32 cellular contexts compared by ENCODE assay signal in genomic region chr13:98013241-98013640, GRCh38.
"Had no signal": no experiment of that assay in that cellular context is flagged by ENCODE, and none has a peak within 500 bp of the region (broad histone marks: within the 10 kb centered on the region; RNA-seq: fewer than 3 reads in every experiment).

No MANE protein-coding gene starts in this region.

- H3K27me3 ChIP-seq: adrenal gland, body of pancreas, esophagus squamous epithelium, gastroesophageal sphincter, heart right ventricle had no signal

- H3K9me3 ChIP-seq: adrenal gland, body of pancreas, esophagus squamous epithelium, gastroesophageal sphincter, heart right ventricle had no signal

- H3K4me1 Mint-ChIP-seq: activated B cell treated with CpG ODN at 0.5 μM for 24 hours; activated naive CD4-positive, alpha-beta T cell treated with anti-CD3 and anti-CD28 coated beads, Interleukin-2, amount 50 U/mL, for 24 hours; activated naive CD8-positive, alpha-beta T cell treated with anti-CD3 and anti-CD28 coated beads, Interleukin-2, amount 50 U/mL, for 24 hours had no signal

- H3K4me3 Mint-ChIP-seq: activated B cell treated with CpG ODN at 0.5 μM for 24 hours; activated CD4-positive, alpha-beta memory T cell treated with anti-CD3 and anti-CD28 coated beads, Interleukin-2, amount 10 ng/mL, durations not matched to agents 7 days and 5 days; activated naive CD4-positive, alpha-beta T cell treated with anti-CD3 and anti-CD28 coated beads for 36 hours; activated naive CD4-positive, alpha-beta T cell treated with anti-CD3 and anti-CD28 coated beads, Interleukin-2, amount 50 U/mL, for 24 hours; activated naive CD8-positive, alpha-beta T cell treated with anti-CD3 and anti-CD28 coated beads for 36 hours; activated naive CD8-positive, alpha-beta T cell treated with anti-CD3 and anti-CD28 coated beads, Interleukin-2, amount 50 U/mL, for 24 hours; activated T-cell treated with anti-CD3 and anti-CD28 coated beads, Interleukin-2, amount 50 U/mL, for 24 hours; activated T-cell treated with anti-CD3 and anti-CD28 coated beads, Interleukin-2, amount 50 U/mL, for 72 hours; activated T-helper 17 cell treated with anti-CD3 and anti-CD28 coated beads, Interleukin-2, amount 50 U/mL, for 72 hours; effector memory CD8-positive, alpha-beta T cell; T-helper 17 cell; T-helper 2 cell treated with Interferon-gamma antibody and Interleukin-4, amounts not matched to agents 5 μg/mL and 100 μg/mL, for 36 hours had no signal

- H3K4me1 ChIP-seq: adrenal gland, body of pancreas, esophagus squamous epithelium, gastroesophageal sphincter had no signal

- H3K27ac Mint-ChIP-seq: activated B cell treated with CpG ODN at 0.5 μM for 24 hours; activated CD4-positive, alpha-beta memory T cell treated with anti-CD3 and anti-CD28 coated beads, Interleukin-2, amount 10 ng/mL, durations not matched to agents 7 days and 5 days; activated naive CD4-positive, alpha-beta T cell treated with anti-CD3 and anti-CD28 coated beads for 36 hours; activated naive CD4-positive, alpha-beta T cell treated with anti-CD3 and anti-CD28 coated beads, Interleukin-2, amount 50 U/mL, for 24 hours; activated naive CD8-positive, alpha-beta T cell treated with anti-CD3 and anti-CD28 coated beads for 36 hours; activated naive CD8-positive, alpha-beta T cell treated with anti-CD3 and anti-CD28 coated beads, Interleukin-2, amount 50 U/mL, for 24 hours; activated T-cell treated with anti-CD3 and anti-CD28 coated beads, Interleukin-2, amount 50 U/mL, for 24 hours; activated T-cell treated with anti-CD3 and anti-CD28 coated beads, Interleukin-2, amount 50 U/mL, for 72 hours; activated T-helper 17 cell treated with anti-CD3 and anti-CD28 coated beads, Interleukin-2, amount 50 U/mL, for 72 hours; effector memory CD8-positive, alpha-beta T cell; T-helper 17 cell; T-helper 2 cell treated with Interferon-gamma antibody and Interleukin-4, amounts not matched to agents 5 μg/mL and 100 μg/mL, for 36 hours had no signal

- ATAC-seq: activated CD4-positive, CD25-positive, alpha-beta regulatory T cell treated with anti-CD3 and anti-CD28 coated beads, Interleukin-2, amount 50 U/mL, for 24 hours; activated naive CD8-positive, alpha-beta T cell treated with anti-CD3 and anti-CD28 coated beads, Interleukin-2, amount 50 U/mL, for 24 hours; activated T-cell treated with anti-CD3 and anti-CD28 coated beads, Interleukin-2, amount 50 U/mL, for 72 hours; activated T-helper 17 cell treated with anti-CD3 and anti-CD28 coated beads, Interleukin-2, amount 50 U/mL, for 72 hours; body of pancreas; effector memory CD8-positive, alpha-beta T cell; gastroesophageal sphincter; heart right ventricle; T-helper 17 cell had no signal

- H3K27ac ChIP-seq: adrenal gland, body of pancreas, esophagus squamous epithelium, gastroesophageal sphincter, heart right ventricle, WERI-Rb-1 had no signal

- H3K9me3 Mint-ChIP-seq: activated B cell treated with CpG ODN at 0.5 μM for 24 hours; activated CD4-positive, alpha-beta memory T cell treated with anti-CD3 and anti-CD28 coated beads, Interleukin-2, amount 10 ng/mL, durations not matched to agents 7 days and 5 days; activated naive CD4-positive, alpha-beta T cell treated with anti-CD3 and anti-CD28 coated beads for 36 hours; activated naive CD4-positive, alpha-beta T cell treated with anti-CD3 and anti-CD28 coated beads, Interleukin-2, amount 50 U/mL, for 24 hours; activated naive CD8-positive, alpha-beta T cell treated with anti-CD3 and anti-CD28 coated beads for 36 hours; activated naive CD8-positive, alpha-beta T cell treated with anti-CD3 and anti-CD28 coated beads, Interleukin-2, amount 50 U/mL, for 24 hours; activated T-cell treated with anti-CD3 and anti-CD28 coated beads, Interleukin-2, amount 50 U/mL, for 24 hours; activated T-cell treated with anti-CD3 and anti-CD28 coated beads, Interleukin-2, amount 50 U/mL, for 72 hours; activated T-helper 17 cell treated with anti-CD3 and anti-CD28 coated beads, Interleukin-2, amount 50 U/mL, for 72 hours; effector memory CD8-positive, alpha-beta T cell; T-helper 2 cell treated with Interferon-gamma antibody and Interleukin-4, amounts not matched to agents 5 μg/mL and 100 μg/mL, for 36 hours had no signal

- DNase-seq: activated B cell treated with CpG ODN at 0.5 μM for 24 hours; activated CD4-positive, alpha-beta memory T cell treated with anti-CD3 and anti-CD28 coated beads, Interleukin-2, amount 10 ng/mL, durations not matched to agents 7 days and 5 days; activated CD4-positive, alpha-beta T cell treated with anti-CD3 and anti-CD28 coated beads for 48 hours; activated CD8-positive, alpha-beta memory T cell treated with anti-CD3 and anti-CD28 coated beads, Interleukin-2, amount 50 U/mL, for 48 hours; activated effector memory CD4-positive, alpha-beta T cell treated with Interleukin-2 at 50 U/mL for 16 hours; activated naive CD4-positive, alpha-beta T cell treated with anti-CD3 and anti-CD28 coated beads for 36 hours; activated naive CD8-positive, alpha-beta T cell treated with anti-CD3 and anti-CD28 coated beads for 36 hours; activated naive CD8-positive, alpha-beta T cell treated with anti-CD3 and anti-CD28 coated beads, Interleukin-2, amount 50 U/mL, for 24 hours; activated T-cell treated with anti-CD3 and anti-CD28 coated beads for 4 hours; activated T-cell treated with anti-CD3 and anti-CD28 coated beads, Interleukin-2, amount 50 U/mL, for 24 hours; activated T-cell treated with anti-CD3 and anti-CD28 coated beads, Interleukin-2, amount 50 U/mL, for 72 hours; adrenal gland; amygdala; aorta; body of pancreas; caudate nucleus; cortex of kidney; dermis blood vessel endothelial cell; effector CD4-positive, alpha-beta T cell; effector memory CD8-positive, alpha-beta T cell; esophagus squamous epithelium; foreskin melanocyte; heart right ventricle; T-helper 1 cell; T-helper 17 cell; T1000; WERI-Rb-1 had no signal

- H3K4me3 ChIP-seq: adrenal gland, body of pancreas, esophagus squamous epithelium, gastroesophageal sphincter, heart right ventricle had no signal

- H3K27me3 Mint-ChIP-seq: activated B cell treated with CpG ODN at 0.5 μM for 24 hours; activated CD4-positive, alpha-beta memory T cell treated with anti-CD3 and anti-CD28 coated beads, Interleukin-2, amount 10 ng/mL, durations not matched to agents 7 days and 5 days; activated naive CD4-positive, alpha-beta T cell treated with anti-CD3 and anti-CD28 coated beads, Interleukin-2, amount 50 U/mL, for 24 hours; activated naive CD8-positive, alpha-beta T cell treated with anti-CD3 and anti-CD28 coated beads for 36 hours; activated naive CD8-positive, alpha-beta T cell treated with anti-CD3 and anti-CD28 coated beads, Interleukin-2, amount 50 U/mL, for 24 hours; activated T-cell treated with anti-CD3 and anti-CD28 coated beads, Interleukin-2, amount 50 U/mL, for 24 hours; activated T-helper 17 cell treated with anti-CD3 and anti-CD28 coated beads, Interleukin-2, amount 50 U/mL, for 72 hours; effector memory CD8-positive, alpha-beta T cell; T-helper 17 cell had no signal
